22 cellular contexts compared by ENCODE assay signal in the genomic region with DNA sequence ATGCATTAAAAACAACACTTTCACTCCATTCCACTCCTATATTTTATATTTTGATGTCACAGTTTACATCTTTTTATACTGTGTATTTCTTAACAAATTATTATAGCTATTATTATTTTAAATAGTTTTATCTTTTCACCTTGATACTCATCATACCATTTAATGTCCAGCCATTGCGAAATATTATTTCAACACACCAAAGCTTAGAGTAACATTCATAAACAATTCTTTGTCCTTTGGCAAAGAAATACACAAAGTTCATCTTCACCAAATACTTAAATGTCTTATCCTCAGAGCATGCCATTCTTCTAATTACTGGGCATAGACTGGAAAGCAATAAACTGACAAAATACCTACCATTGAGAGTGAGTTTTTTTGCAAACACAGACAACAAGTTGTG.
"Had no signal": no experiment of that assay in that cellular context is flagged by ENCODE, and none has a peak within 500 bp of the region (broad histone marks: within the 10 kb centered on the region; RNA-seq: fewer than 3 reads in every experiment).

No MANE protein-coding gene starts in this region.

- H3K27ac ChIP-seq: coronary artery, esophagus muscularis mucosa, left lung, prostate gland, suprapubic skin, transverse colon, upper lobe of right lung, uterus had no signal

- H3K9me3 ChIP-seq: esophagus muscularis mucosa, left lung, prostate gland, suprapubic skin, transverse colon, upper lobe of right lung, uterus had no signal

- DNase-seq: dermis blood vessel endothelial cell; effector memory CD4-positive, alpha-beta T cell; kidney; left lung; naive thymus-derived CD8-positive, alpha-beta T cell; nephron progenitor cell; nucleus accumbens; right cardiac atrium; small intestine; stimulated activated CD4-positive, alpha-beta T cell treated with anti-CD3 and anti-CD28 coated beads, Interleukin-15, amount 100 ng/mL, for 24 hours; stimulated activated CD4-positive, alpha-beta T cell treated with anti-CD3 and anti-CD28 coated beads, Interleukin-2, amount 100 ng/mL, for 48 hours; stimulated activated naive CD4-positive, alpha-beta T cell; stimulated activated naive CD8-positive, alpha-beta T cell treated with anti-CD3 and anti-CD28 coated beads, Interleukin-15, amount 100 ng/mL, for 72 hours; transverse colon; upper lobe of right lung; uterus had no signal

- FAIRE-seq: endothelial cell of umbilical vein, frontal cortex, kidney, small intestine had no signal

- H3K27me3 ChIP-seq: esophagus muscularis mucosa, left lung, suprapubic skin, transverse colon, upper lobe of right lung, uterus had no signal

- ATAC-seq: left lung; naive thymus-derived CD8-positive, alpha-beta T cell; right cardiac atrium; stimulated activated naive CD8-positive, alpha-beta T cell treated with anti-CD3 and anti-CD28 coated beads, Interleukin-15, amount 100 ng/mL, for 72 hours; upper lobe of right lung had no signal

- H3K36me3 ChIP-seq: esophagus muscularis mucosa, left lung, prostate gland, suprapubic skin, transverse colon, upper lobe of right lung, uterus had no signal

- H3K4me1 ChIP-seq: esophagus muscularis mucosa, left lung, prostate gland, suprapubic skin, transverse colon, upper lobe of right lung, uterus had no signal

- H3K4me3 ChIP-seq: coronary artery, esophagus muscularis mucosa, left lung, prostate gland, suprapubic skin, transverse colon, upper lobe of right lung, uterus had no signal
